1 cellular context compared by ENCODE assay signal in the genomic region with DNA sequence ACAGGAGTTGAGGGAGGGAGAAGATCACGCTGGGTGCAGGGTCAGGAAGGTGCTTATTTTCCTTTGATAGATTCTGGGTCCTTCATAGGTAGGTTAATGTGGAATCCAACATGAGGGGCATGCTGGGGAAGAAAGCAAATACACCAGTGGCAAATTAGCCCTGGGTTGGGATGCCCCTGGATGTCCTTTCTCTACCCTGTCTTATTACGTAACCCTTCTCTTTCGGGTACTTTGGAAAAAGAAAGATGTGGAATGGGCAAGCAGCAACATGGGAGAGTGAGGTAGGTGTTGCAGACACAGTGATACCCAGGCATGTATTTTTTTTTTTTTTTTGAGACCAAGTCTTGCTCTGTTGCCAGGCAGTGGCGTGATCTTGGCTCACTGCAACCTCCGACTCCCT.
TF ChIP-seq lines count a peak whose summit lies in the region.

No MANE protein-coding gene starts in this region.

TF ChIP-seq in GM23338, 12 proteins besides CTCF, POLR2A, EP300 and RAD21:
- no peak for TF ChIP-seq POLR2AphosphoS5 (IDR thresholded peaks at IDR 0.05; ENCODE audit: low read depth)
- no peak for TF ChIP-seq EZH2phosphoT487 (IDR thresholded peaks at IDR 0.05; ENCODE audit: unreplicated experiment)
- TF ChIP-seq ZNF331 (CRISPR knock-in tag; IDR thresholded peaks at IDR 0.05; ENCODE audit: low read depth), result no peak
- no peak for TF ChIP-seq EZH2 (IDR thresholded peaks at IDR 0.05; ENCODE audit: low read depth, unreplicated experiment)
- TF ChIP-seq NANOG (IDR thresholded peaks at IDR 0.05; ENCODE audit: borderline replicate concordance), result no peak
- no peak for TF ChIP-seq ZNF462 (CRISPR knock-in tag; IDR thresholded peaks at IDR 0.05)
- TF ChIP-seq, protein P1, sequence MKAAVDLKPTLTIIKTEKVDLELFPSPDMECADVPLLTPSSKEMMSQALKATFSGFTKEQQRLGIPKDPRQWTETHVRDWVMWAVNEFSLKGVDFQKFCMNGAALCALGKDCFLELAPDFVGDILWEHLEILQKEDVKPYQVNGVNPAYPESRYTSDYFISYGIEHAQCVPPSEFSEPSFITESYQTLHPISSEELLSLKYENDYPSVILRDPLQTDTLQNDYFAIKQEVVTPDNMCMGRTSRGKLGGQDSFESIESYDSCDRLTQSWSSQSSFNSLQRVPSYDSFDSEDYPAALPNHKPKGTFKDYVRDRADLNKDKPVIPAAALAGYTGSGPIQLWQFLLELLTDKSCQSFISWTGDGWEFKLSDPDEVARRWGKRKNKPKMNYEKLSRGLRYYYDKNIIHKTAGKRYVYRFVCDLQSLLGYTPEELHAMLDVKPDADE (IDR thresholded peaks at IDR 0.05), result no peak
- no peak for TF ChIP-seq JUNB (IDR thresholded peaks at IDR 0.05; ENCODE audit: unreplicated experiment)
- no peak for TF ChIP-seq STAT1 (IDR thresholded peaks at IDR 0.05; ENCODE audit: unreplicated experiment)
- no peak for TF ChIP-seq CREB1 (CRISPR knock-in tag; IDR thresholded peaks at IDR 0.05; ENCODE audit: low read depth)
- TF ChIP-seq ZNF114 (CRISPR knock-in tag; IDR thresholded peaks at IDR 0.05), result no peak
- no peak for TF ChIP-seq REST (IDR thresholded peaks at IDR 0.05; ENCODE audit: unreplicated experiment)
